Comparison of ENCODE assay signal across 7 cellular contexts in genomic region chr6:108564178-108564577, GRCh38. TPM values are rescaled to one million over a fixed set of nuclear protein-coding genes. Genes with fewer than 3 reads are reported as not detected.
DNase-seq lines count a peak whose midpoint lies in the region; ATAC-seq and TF ChIP-seq lines count a peak whose summit lies in the region.

No MANE protein-coding gene starts in this region.

- peaks cover 28% of the 10 kb centered on the region for H3K27me3 Mint-ChIP-seq in T-helper 2 cell treated with Interferon-gamma antibody and Interleukin-4, amounts not matched to agents 5 μg/mL and 100 μg/mL, for 36 hours (ENCODE audit: low read depth)

- peaks cover 43% of the 10 kb centered on the region for H3K4me1 Mint-ChIP-seq in T-helper 2 cell treated with Interferon-gamma antibody and Interleukin-4, amounts not matched to agents 5 μg/mL and 100 μg/mL, for 36 hours (ENCODE audit: low read depth)

- TF ChIP-seq CTCF in GM10266 (IDR thresholded peaks at IDR 0.05; ENCODE audit: control insufficient read depth, insufficient read depth, low read depth, missing control alignments) = no peak

- H3K9me3 Mint-ChIP-seq in T-helper 2 cell treated with Interferon-gamma antibody and Interleukin-4, amounts not matched to agents 5 μg/mL and 100 μg/mL, for 36 hours = no peaks in the 10 kb centered on the region

- H3K36me3 Mint-ChIP-seq in T-helper 2 cell treated with Interferon-gamma antibody and Interleukin-4, amounts not matched to agents 5 μg/mL and 100 μg/mL, for 36 hours (ENCODE audit: low read depth) = peaks cover 27% of the 10 kb centered on the region

- DNase-seq in H4 (ENCODE audit: low spot score) = peak; percentile 56
- DNase-seq in T-helper 2 cell treated with Interferon-gamma antibody and Interleukin-4, amounts not matched to agents 5 μg/mL and 100 μg/mL, for 36 hours (ENCODE audit: low spot score) = peak; percentile 29
- peak; percentile 77 for DNase-seq in fibroblast of the conjunctiva (ENCODE audit: low read depth)
- DNase-seq in stromal cell of bone marrow (ENCODE audit: low read depth) = peak; percentile 91
- DNase-seq in GM10266 (ENCODE audit: extremely low spot score) = no peak
- DNase-seq in NCI-H1092 (lab: John Stamatoyannopoulos, UW) = no peak

- H3K27ac Mint-ChIP-seq in T-helper 2 cell treated with Interferon-gamma antibody and Interleukin-4, amounts not matched to agents 5 μg/mL and 100 μg/mL, for 36 hours = peak overlapping the region; percentile 43

- ATAC-seq in GM21515 (IDR thresholded peaks at IDR 0.05; ENCODE audit: unreplicated experiment) = no peak

- H3K4me3 Mint-ChIP-seq in T-helper 2 cell treated with Interferon-gamma antibody and Interleukin-4, amounts not matched to agents 5 μg/mL and 100 μg/mL, for 36 hours = peak overlapping the region; percentile 70

RNA-seq across cellular contexts. Expression of gene FOXO3, which starts 3.5 kb away (rescaled TPM):
- 6.2 and 7.2 TPM in 2 replicates for total RNA-seq in H4 (2014; rRNA removed; shearing (Covaris generic))

Comparison
In these comparisons a context has a peak if more than half of its experiments do, and no peak if none do; other contexts are left out.
1. DNase-seq: peak in H4 (single experiment), T-helper 2 cell treated with Interferon-gamma antibody and Interleukin-4, amounts not matched to agents 5 μg/mL and 100 μg/mL, for 36 hours (single experiment), fibroblast of the conjunctiva (single experiment) and stromal cell of bone marrow (single experiment); none in GM10266 (single experiment) and NCI-H1092 (single experiment).